In genomic region chr15:75367913-75368688, GRCh38 we compare ENCODE assay signal across 1 cellular context.
TF ChIP-seq lines count a peak whose summit lies in the region.

Gene MAN2C1, minus strand, starts transcription at chr15:75368607. Its CDS starts 24 bp downstream, at chr15:75368583.

TF ChIP-seq in K562, 482 proteins besides CTCF, POLR2A, EP300 and RAD21 (continued from another document and continues in another):
- no peak for TF ChIP-seq SETDB1 (IDR thresholded peaks at IDR 0.05; ENCODE audit: low read length)
- TF ChIP-seq FOXJ3 (CRISPR knock-in tag; IDR thresholded peaks at IDR 0.05): no peak
- TF ChIP-seq BRF2 (IDR thresholded peaks at IDR 0.05; ENCODE audit: borderline replicate concordance, insufficient read depth, insufficient read length): no peak
- no peak for TF ChIP-seq RHOXF2B (CRISPR knock-in tag; conservative IDR thresholded peaks at IDR 0.05)
- TF ChIP-seq, protein P1, sequence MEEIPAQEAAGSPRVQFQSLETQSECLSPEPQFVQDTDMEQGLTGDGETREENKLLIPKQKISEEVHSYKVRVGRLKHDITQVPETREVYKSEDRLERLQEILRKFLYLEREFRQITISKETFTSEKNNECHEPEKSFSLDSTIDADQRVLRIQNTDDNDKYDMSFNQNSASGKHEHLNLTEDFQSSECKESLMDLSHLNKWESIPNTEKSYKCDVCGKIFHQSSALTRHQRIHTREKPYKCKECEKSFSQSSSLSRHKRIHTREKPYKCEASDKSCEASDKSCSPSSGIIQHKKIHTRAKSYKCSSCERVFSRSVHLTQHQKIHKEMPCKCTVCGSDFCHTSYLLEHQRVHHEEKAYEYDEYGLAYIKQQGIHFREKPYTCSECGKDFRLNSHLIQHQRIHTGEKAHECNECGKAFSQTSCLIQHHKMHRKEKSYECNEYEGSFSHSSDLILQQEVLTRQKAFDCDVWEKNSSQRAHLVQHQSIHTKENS (CRISPR knock-in tag; IDR thresholded peaks at IDR 0.05): no peak
- TF ChIP-seq, protein P2, sequence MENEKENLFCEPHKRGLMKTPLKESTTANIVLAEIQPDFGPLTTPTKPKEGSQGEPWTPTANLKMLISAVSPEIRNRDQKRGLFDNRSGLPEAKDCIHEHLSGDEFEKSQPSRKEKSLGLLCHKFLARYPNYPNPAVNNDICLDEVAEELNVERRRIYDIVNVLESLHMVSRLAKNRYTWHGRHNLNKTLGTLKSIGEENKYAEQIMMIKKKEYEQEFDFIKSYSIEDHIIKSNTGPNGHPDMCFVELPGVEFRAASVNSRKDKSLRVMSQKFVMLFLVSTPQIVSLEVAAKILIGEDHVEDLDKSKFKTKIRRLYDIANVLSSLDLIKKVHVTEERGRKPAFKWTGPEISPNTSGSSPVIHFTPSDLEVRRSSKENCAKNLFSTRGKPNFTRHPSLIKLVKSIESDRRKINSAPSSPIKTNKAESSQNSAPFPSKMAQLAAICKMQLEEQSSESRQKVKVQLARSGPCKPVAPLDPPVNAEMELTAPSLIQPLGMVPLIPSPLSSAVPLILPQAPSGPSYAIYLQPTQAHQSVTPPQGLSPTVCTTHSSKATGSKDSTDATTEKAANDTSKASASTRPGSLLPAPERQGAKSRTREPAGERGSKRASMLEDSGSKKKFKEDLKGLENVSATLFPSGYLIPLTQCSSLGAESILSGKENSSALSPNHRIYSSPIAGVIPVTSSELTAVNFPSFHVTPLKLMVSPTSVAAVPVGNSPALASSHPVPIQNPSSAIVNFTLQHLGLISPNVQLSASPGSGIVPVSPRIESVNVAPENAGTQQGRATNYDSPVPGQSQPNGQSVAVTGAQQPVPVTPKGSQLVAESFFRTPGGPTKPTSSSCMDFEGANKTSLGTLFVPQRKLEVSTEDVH (IDR thresholded peaks at IDR 0.05; ENCODE audit: low read depth, partially characterized antibody): peak; percentile 86
- TF ChIP-seq KLF1 (tag; IDR thresholded peaks at IDR 0.05): peak; percentile 81
- no peak for TF ChIP-seq SRSF3 (IDR thresholded peaks at IDR 0.05; ENCODE audit: insufficient read depth, low read length)
- TF ChIP-seq ZBTB26 (CRISPR knock-in tag; IDR thresholded peaks at IDR 0.05): no peak
- TF ChIP-seq CC2D1A (IDR thresholded peaks at IDR 0.05): peak; percentile 52; the same call in 1 of the 2 replicates
- peak in 1 of 2 experiments; percentile 83; a peak in 2 of 4 replicates for TF ChIP-seq RCOR1 (IDR thresholded peaks at IDR 0.05; ENCODE audit: borderline replicate concordance in 1 of 2, low read depth in 2 of 2, low read length in 2 of 2)
- no peak for TF ChIP-seq PPARD (CRISPR knock-in tag; IDR thresholded peaks at IDR 0.05)
- TF ChIP-seq ZBTB7A (IDR thresholded peaks at IDR 0.05; ENCODE audit: borderline replicate concordance, control insufficient read depth, low read depth, low read length): no peak; the same call in 1 of the 2 replicates
- TF ChIP-seq, protein P3, sequence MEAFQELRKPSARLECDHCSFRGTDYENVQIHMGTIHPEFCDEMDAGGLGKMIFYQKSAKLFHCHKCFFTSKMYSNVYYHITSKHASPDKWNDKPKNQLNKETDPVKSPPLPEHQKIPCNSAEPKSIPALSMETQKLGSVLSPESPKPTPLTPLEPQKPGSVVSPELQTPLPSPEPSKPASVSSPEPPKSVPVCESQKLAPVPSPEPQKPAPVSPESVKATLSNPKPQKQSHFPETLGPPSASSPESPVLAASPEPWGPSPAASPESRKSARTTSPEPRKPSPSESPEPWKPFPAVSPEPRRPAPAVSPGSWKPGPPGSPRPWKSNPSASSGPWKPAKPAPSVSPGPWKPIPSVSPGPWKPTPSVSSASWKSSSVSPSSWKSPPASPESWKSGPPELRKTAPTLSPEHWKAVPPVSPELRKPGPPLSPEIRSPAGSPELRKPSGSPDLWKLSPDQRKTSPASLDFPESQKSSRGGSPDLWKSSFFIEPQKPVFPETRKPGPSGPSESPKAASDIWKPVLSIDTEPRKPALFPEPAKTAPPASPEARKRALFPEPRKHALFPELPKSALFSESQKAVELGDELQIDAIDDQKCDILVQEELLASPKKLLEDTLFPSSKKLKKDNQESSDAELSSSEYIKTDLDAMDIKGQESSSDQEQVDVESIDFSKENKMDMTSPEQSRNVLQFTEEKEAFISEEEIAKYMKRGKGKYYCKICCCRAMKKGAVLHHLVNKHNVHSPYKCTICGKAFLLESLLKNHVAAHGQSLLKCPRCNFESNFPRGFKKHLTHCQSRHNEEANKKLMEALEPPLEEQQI (IDR thresholded peaks at IDR 0.05): no peak
- peak; percentile 74 to 95; a peak in 3 of 4 replicates for TF ChIP-seq NONO (IDR thresholded peaks at IDR 0.05; ENCODE audit: low read depth in 2 of 2, low read length in 1 of 2)
- no peak for TF ChIP-seq NR1H2 (CRISPR knock-in tag; IDR thresholded peaks at IDR 0.05)
- TF ChIP-seq POLR2H (tag; IDR thresholded peaks at IDR 0.05; ENCODE audit: low read depth): peak; percentile 89
- no peak for TF ChIP-seq SRSF7 (optimal IDR thresholded peaks at IDR 0.05; ENCODE audit: low read depth, low read length)
- TF ChIP-seq FOXM1 (IDR thresholded peaks at IDR 0.05; ENCODE audit: low read depth): 0 out of 2 replicates have a peak, but pooled peaks have one; percentile 40
- peak; percentile 44; the same call in 1 of the 2 replicates for TF ChIP-seq FOXM1 (CRISPR knock-in tag; IDR thresholded peaks at IDR 0.05; ENCODE audit: low read depth)
- no peak for TF ChIP-seq ZSCAN32 (CRISPR knock-in tag; IDR thresholded peaks at IDR 0.05)
- TF ChIP-seq ZNF707 (CRISPR knock-in tag; conservative IDR thresholded peaks at IDR 0.05): no peak
- TF ChIP-seq ZNF551 (CRISPR knock-in tag; IDR thresholded peaks at IDR 0.05): no peak
- TF ChIP-seq, protein P4, sequence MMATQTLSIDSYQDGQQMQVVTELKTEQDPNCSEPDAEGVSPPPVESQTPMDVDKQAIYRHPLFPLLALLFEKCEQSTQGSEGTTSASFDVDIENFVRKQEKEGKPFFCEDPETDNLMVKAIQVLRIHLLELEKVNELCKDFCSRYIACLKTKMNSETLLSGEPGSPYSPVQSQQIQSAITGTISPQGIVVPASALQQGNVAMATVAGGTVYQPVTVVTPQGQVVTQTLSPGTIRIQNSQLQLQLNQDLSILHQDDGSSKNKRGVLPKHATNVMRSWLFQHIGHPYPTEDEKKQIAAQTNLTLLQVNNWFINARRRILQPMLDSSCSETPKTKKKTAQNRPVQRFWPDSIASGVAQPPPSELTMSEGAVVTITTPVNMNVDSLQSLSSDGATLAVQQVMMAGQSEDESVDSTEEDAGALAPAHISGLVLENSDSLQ (IDR thresholded peaks at IDR 0.05): no peak; the same call in 1 of the 2 replicates
- no peak for TF ChIP-seq ASH1L (IDR thresholded peaks at IDR 0.05; ENCODE audit: borderline replicate concordance, low read depth, partially characterized antibody)
- TF ChIP-seq TRIM25 (IDR thresholded peaks at IDR 0.05; ENCODE audit: borderline replicate concordance): no peak
- TF ChIP-seq NKRF (IDR thresholded peaks at IDR 0.05; ENCODE audit: borderline replicate concordance): peak; percentile 88
- TF ChIP-seq, protein P5, sequence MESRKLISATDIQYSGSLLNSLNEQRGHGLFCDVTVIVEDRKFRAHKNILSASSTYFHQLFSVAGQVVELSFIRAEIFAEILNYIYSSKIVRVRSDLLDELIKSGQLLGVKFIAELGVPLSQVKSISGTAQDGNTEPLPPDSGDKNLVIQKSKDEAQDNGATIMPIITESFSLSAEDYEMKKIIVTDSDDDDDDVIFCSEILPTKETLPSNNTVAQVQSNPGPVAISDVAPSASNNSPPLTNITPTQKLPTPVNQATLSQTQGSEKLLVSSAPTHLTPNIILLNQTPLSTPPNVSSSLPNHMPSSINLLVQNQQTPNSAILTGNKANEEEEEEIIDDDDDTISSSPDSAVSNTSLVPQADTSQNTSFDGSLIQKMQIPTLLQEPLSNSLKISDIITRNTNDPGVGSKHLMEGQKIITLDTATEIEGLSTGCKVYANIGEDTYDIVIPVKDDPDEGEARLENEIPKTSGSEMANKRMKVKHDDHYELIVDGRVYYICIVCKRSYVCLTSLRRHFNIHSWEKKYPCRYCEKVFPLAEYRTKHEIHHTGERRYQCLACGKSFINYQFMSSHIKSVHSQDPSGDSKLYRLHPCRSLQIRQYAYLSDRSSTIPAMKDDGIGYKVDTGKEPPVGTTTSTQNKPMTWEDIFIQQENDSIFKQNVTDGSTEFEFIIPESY (CRISPR knock-in tag; IDR thresholded peaks at IDR 0.05): peak; percentile 40
- no peak for TF ChIP-seq MAFF (IDR thresholded peaks at IDR 0.05; ENCODE audit: low read length)
- peak; percentile 98 for TF ChIP-seq FUS (optimal IDR thresholded peaks at IDR 0.05; ENCODE audit: low read depth, low read length)
- TF ChIP-seq FOXK1 (CRISPR knock-in tag; IDR thresholded peaks at IDR 0.05; ENCODE audit: borderline replicate concordance): no peak
- TF ChIP-seq ARID2 (IDR thresholded peaks at IDR 0.05): no peak
- TF ChIP-seq FOXA1 (IDR thresholded peaks at IDR 0.05; ENCODE audit: borderline replicate concordance): no peak
- TF ChIP-seq ZNF175 (CRISPR knock-in tag; IDR thresholded peaks at IDR 0.05; ENCODE audit: low read depth): no peak
- no peak for TF ChIP-seq RNF219 (CRISPR knock-in tag; IDR thresholded peaks at IDR 0.05)
- no peak for TF ChIP-seq TFE3 (CRISPR knock-in tag; IDR thresholded peaks at IDR 0.05)
- no peak for TF ChIP-seq TCFL5 (CRISPR knock-in tag; conservative IDR thresholded peaks at IDR 0.05)
